In the genomic region with DNA sequence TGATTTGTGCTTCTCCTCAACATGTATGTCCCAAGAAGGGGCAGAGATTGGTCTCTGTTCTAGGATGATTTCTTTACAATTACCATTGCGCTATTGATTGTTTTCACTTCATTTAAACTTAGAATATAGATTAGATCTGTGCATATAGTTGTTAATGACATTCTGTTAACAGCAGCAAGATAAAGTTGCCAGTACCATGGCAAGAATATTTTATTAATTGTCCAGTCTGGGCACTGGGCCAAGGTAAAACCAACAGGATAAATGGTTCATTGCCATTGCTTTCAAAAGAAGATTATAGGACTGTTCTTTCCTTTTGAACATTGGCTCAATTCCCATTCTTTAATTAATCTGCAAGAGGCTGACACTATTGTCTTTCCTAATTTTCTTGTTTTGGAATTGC, we compare ENCODE assay signal across 16 cellular contexts.
DNase-seq lines count a peak whose midpoint lies in the region; ATAC-seq and TF ChIP-seq lines count a peak whose summit lies in the region.
"Had no signal": no experiment of that assay in that cellular context is flagged by ENCODE, and none has a peak within 500 bp of the region (broad histone marks: within the 10 kb centered on the region; RNA-seq: fewer than 3 reads in every experiment).

No MANE protein-coding gene starts in this region.

- no peak overlapping the region for H2AFZ ChIP-seq in fibroblast of lung (ENCODE audit: low read length)

- no peak overlapping the region for H3K4me3 ChIP-seq in fibroblast of lung (replicated peaks in 1 of 4; ENCODE audit: control extremely low read depth in 1 of 4, insufficient read depth in 1 of 4, low read depth in 3 of 4, low read length in 4 of 4)
- H3K4me3 ChIP-seq: ascending aorta, gastrocnemius medialis had no signal

- peak; percentile 3 for DNase-seq in Ammon's horn (ENCODE audit: low spot score)
- DNase-seq in M059J (ENCODE audit: low read depth) = peak; percentile 75
- peak; percentile 28 to 56 for DNase-seq in NCI-H446 (lab: John Stamatoyannopoulos, UW)
- DNase-seq in fibroblast of lung (ENCODE audit: low read depth in 2 of 2) = peak; percentile 12 to 60
- DNase-seq in posterior vena cava (ENCODE audit: low spot score) = no peak
- no peak for DNase-seq in activated CD4-positive, CD25-positive, alpha-beta regulatory T cell treated with anti-CD3 and anti-CD28 coated beads, Interleukin-2, amount 50 U/mL, for 72 hours
- no peak for DNase-seq in GDM1 (lab: John Stamatoyannopoulos, UW)
- DNase-seq: activated CD4-positive, alpha-beta T cell treated with anti-CD3 and anti-CD28 coated beads, Interleukin-2, amount 50 U/mL, for 4 hours; EL; gastrocnemius medialis; retina; RPMI8226; stimulated activated CD4-positive, alpha-beta T cell treated with anti-CD3 and anti-CD28 coated beads, Interleukin-4, amount 100 ng/mL, for 1 hour had no signal

- peaks cover 7% of the 10 kb centered on the region for H3K4me1 ChIP-seq in fibroblast of lung (ENCODE audit: control insufficient read depth, extremely low read depth, insufficient read depth, low read length)
- H3K4me1 ChIP-seq: ascending aorta, gastrocnemius medialis had no signal

- no peaks in the 10 kb centered on the region for H4K20me1 ChIP-seq in fibroblast of lung (ENCODE audit: control insufficient read depth, extremely low read depth, insufficient read depth, low read length)

- no peak overlapping the region for H3K9ac ChIP-seq in fibroblast of lung (ENCODE audit: insufficient read depth, low read length)

- no peaks in the 10 kb centered on the region for H3K79me2 ChIP-seq in fibroblast of lung (ENCODE audit: control insufficient read depth, insufficient read depth, low read length)

- ATAC-seq in HG03565 (IDR thresholded peaks at IDR 0.05; ENCODE audit: unreplicated experiment) = no peak
- ATAC-seq: gastrocnemius medialis; stimulated activated memory B cell treated with anti-CD40 and anti-IgM and Interleukin-4, amounts not matched to agents 10 μg/mL and 1 μg/mL and 100 μg/mL, for 72 hours had no signal

- H3K9me3 ChIP-seq in fibroblast of lung (ENCODE audit: control insufficient read depth, insufficient read depth, low read depth, low read length) = no peaks in the 10 kb centered on the region
- H3K9me3 ChIP-seq: ascending aorta, gastrocnemius medialis had no signal

- no peaks in the 10 kb centered on the region for H3K27me3 ChIP-seq in fibroblast of lung (ENCODE audit: control insufficient read depth, insufficient read depth, low read length)
- H3K27me3 ChIP-seq: ascending aorta, gastrocnemius medialis had no signal

- H3K4me2 ChIP-seq in fibroblast of lung (ENCODE audit: extremely low read depth, insufficient read depth, low read length) = no peak overlapping the region

- no peaks in the 10 kb centered on the region for H3K36me3 ChIP-seq in fibroblast of lung (ENCODE audit: control insufficient read depth, insufficient read depth, low read length)
- H3K36me3 ChIP-seq: ascending aorta, gastrocnemius medialis had no signal

- no peak overlapping the region for H3K27ac ChIP-seq in fibroblast of lung (ENCODE audit: insufficient read depth, low read length)
- H3K27ac ChIP-seq: ascending aorta, gastrocnemius medialis had no signal

- TF ChIP-seq CTCF in fibroblast of lung (conservative IDR thresholded peaks at IDR 0.05 in 1 of 2, IDR thresholded peaks at IDR 0.05 in 1 of 2; ENCODE audit: low read depth in 1 of 2, low read length in 2 of 2) = no peak

- intact Hi-C loops in posterior vena cava (cut with DNase I) = no loop called here

Comparison
In these comparisons a context has a peak if more than half of its experiments do, and no peak if none do; other contexts are left out.
1. DNase-seq: peak in Ammon's horn (single experiment), M059J (single experiment), NCI-H446 (2 of 2) and fibroblast of lung (2 of 2); none in posterior vena cava (single experiment), activated CD4-positive, CD25-positive, alpha-beta regulatory T cell treated with anti-CD3 and anti-CD28 coated beads, Interleukin-2, amount 50 U/mL, for 72 hours (single experiment) and GDM1 (single experiment).